ENCODE assay signal across 8 cellular contexts in genomic region chr7:24722386-24723177, GRCh38. TPM values are rescaled to one million over a fixed set of nuclear protein-coding genes. Genes with fewer than 3 reads are reported as not detected.
DNase-seq lines count a peak whose midpoint lies in the region; ATAC-seq, FAIRE-seq and TF ChIP-seq lines count a peak whose summit lies in the region.

No MANE protein-coding gene starts in this region.

- no peaks in the 10 kb centered on the region for H3K79me2 ChIP-seq in K562 (ENCODE audit: control insufficient read depth, insufficient read depth, low read length)

- peak; percentile 46 for DNase-seq in AG10803 (ENCODE audit: low read depth)
- DNase-seq in HT-29 (ENCODE audit: low spot score): peak; percentile 46
- DNase-seq in K562 (ENCODE audit: extremely low read depth in 1 of 4, low spot score in 3 of 4): peak in 1 of 4 experiments; percentile 36
- peak; percentile 79 for DNase-seq in left kidney (ENCODE audit: low read depth, low spot score)
- no peak for DNase-seq in NCI-H2196 (lab: John Stamatoyannopoulos, UW; ENCODE audit: unreplicated experiment)
- DNase-seq in activated gamma-delta T cell treated with Interleukin-2 at 50 U/mL for 16 hours: no peak
- DNase-seq in NCI-H774 (lab: John Stamatoyannopoulos, UW): no peak

- peaks cover 5 to 10% of the 10 kb centered on the region in 2 experiments; a peak in 4 of 5 replicates for H3K4me1 ChIP-seq in K562 (replicated peaks in 1 of 2; ENCODE audit: control insufficient read depth in 2 of 2, insufficient read depth in 2 of 2, low read length in 2 of 2)

- no peak overlapping the region; the same call in 1 of the 2 replicates for H3K4me2 ChIP-seq in K562 (ENCODE audit: insufficient read depth, low read length)

- 30% methylated on average over 16 of the region's 19 CpGs for WGBS in K562 (ENCODE audit: insufficient coverage, low coverage, missing lambda C conversion rate)

- ATAC-seq in K562: peak; percentile 79
- no peak for ATAC-seq in HG02763 (IDR thresholded peaks at IDR 0.05; ENCODE audit: unreplicated experiment)

- TF ChIP-seq CTCF in AG10803 (conservative IDR thresholded peaks at IDR 0.05; ENCODE audit: low read length): peak; percentile 50
- peak; percentile 55 to 63 (median 57); a peak in 5 of 6 replicates for TF ChIP-seq CTCF in K562 (IDR thresholded peaks at IDR 0.05 in 2 of 3, conservative IDR thresholded peaks at IDR 0.05 in 1 of 3; ENCODE audit: insufficient read depth in 2 of 3, low read depth in 1 of 3, low read length in 3 of 3)

- no peaks in the 10 kb centered on the region for H4K20me1 ChIP-seq in K562 (replicated peaks; ENCODE audit: control insufficient read depth, insufficient read depth, low read length)

- H3K9me3 ChIP-seq in K562 (replicated peaks; ENCODE audit: control insufficient read depth, insufficient read depth, low read depth, low read length): no peaks in the 10 kb centered on the region; the same call in 1 of the 2 replicates

- H3K27me3 ChIP-seq in K562 (ENCODE audit: control insufficient read depth in 2 of 2, insufficient read depth in 2 of 2, low read length in 2 of 2): peaks cover 0 to 7% of the 10 kb centered on the region in 2 experiments; a peak in 2 of 5 replicates

- no peak for TF ChIP-seq EP300 in K562 (IDR thresholded peaks at IDR 0.05; ENCODE audit: low read length)

- no peak for TF ChIP-seq POLR2A in K562 (conservative IDR thresholded peaks at IDR 0.05)

- H3K27ac ChIP-seq in K562 (ENCODE audit: extremely low read depth, low read depth, low read length): no peak overlapping the region

- no peaks in the 10 kb centered on the region for H3K9me1 ChIP-seq in K562 (ENCODE audit: control insufficient read depth, insufficient read depth, low read length)

- no peak for FAIRE-seq in K562 (lab: Jason Lieb, UNC)

- in situ Hi-C loops in K562 (cut with MboI): loop anchor here (10.0 kb wide), 1 partner anchor 372 kb away; no protein-coding TSS in a partner anchor

- no peak overlapping the region for H3K4me3 ChIP-seq in AG10803 (ENCODE audit: low read length)
- H3K4me3 ChIP-seq in K562: no peak overlapping the region

- no peak overlapping the region; a peak in 1 of 4 replicates for H3K9ac ChIP-seq in K562 (ENCODE audit: insufficient read depth in 1 of 2, low read depth in 2 of 2, low read length in 2 of 2)

- POLR2A ChIA-PET in K562 (lab: Yijun Ruan, JAX): interaction anchor here (0.6 kb wide), 2 partner anchors 1124 to 1175 kb away, joined by 3 read pairs; no protein-coding TSS in a partner anchor

- no peaks in the 10 kb centered on the region for H3K36me3 ChIP-seq in K562 (ENCODE audit: control insufficient read depth, insufficient read depth, low read length)

- BruUV-seq in K562 (replicated peaks; lab: Mats Ljungman, UMichigan): no TSS peak

- CTCF ChIA-PET in K562 (lab: Yijun Ruan, JAX; ENCODE audit: low intra/inter-chr PET ratio): no interaction called here

- intact Hi-C loops in K562 (cut with micrococcal nuclease): loop anchor here (10.0 kb wide), 2 partner anchors 72 to 372 kb away; no protein-coding TSS in a partner anchor

- no peak overlapping the region for H2AFZ ChIP-seq in K562 (ENCODE audit: low read depth, low read length)

- peak in 1 of 2 experiments; percentile 66; a peak in 2 of 4 replicates for TF ChIP-seq RAD21 in K562 (CRISPR knock-in tag; conservative IDR thresholded peaks at IDR 0.05 in 1 of 2, IDR thresholded peaks at IDR 0.05 in 1 of 2)

TF ChIP-seq in K562, 482 proteins besides CTCF, POLR2A, EP300 and RAD21:
- 0 out of 2 replicates have a peak, but pooled peaks have one; percentile 27 for TF ChIP-seq FOSL1 (tag; conservative IDR thresholded peaks at IDR 0.05)
- TF ChIP-seq, protein P1, sequence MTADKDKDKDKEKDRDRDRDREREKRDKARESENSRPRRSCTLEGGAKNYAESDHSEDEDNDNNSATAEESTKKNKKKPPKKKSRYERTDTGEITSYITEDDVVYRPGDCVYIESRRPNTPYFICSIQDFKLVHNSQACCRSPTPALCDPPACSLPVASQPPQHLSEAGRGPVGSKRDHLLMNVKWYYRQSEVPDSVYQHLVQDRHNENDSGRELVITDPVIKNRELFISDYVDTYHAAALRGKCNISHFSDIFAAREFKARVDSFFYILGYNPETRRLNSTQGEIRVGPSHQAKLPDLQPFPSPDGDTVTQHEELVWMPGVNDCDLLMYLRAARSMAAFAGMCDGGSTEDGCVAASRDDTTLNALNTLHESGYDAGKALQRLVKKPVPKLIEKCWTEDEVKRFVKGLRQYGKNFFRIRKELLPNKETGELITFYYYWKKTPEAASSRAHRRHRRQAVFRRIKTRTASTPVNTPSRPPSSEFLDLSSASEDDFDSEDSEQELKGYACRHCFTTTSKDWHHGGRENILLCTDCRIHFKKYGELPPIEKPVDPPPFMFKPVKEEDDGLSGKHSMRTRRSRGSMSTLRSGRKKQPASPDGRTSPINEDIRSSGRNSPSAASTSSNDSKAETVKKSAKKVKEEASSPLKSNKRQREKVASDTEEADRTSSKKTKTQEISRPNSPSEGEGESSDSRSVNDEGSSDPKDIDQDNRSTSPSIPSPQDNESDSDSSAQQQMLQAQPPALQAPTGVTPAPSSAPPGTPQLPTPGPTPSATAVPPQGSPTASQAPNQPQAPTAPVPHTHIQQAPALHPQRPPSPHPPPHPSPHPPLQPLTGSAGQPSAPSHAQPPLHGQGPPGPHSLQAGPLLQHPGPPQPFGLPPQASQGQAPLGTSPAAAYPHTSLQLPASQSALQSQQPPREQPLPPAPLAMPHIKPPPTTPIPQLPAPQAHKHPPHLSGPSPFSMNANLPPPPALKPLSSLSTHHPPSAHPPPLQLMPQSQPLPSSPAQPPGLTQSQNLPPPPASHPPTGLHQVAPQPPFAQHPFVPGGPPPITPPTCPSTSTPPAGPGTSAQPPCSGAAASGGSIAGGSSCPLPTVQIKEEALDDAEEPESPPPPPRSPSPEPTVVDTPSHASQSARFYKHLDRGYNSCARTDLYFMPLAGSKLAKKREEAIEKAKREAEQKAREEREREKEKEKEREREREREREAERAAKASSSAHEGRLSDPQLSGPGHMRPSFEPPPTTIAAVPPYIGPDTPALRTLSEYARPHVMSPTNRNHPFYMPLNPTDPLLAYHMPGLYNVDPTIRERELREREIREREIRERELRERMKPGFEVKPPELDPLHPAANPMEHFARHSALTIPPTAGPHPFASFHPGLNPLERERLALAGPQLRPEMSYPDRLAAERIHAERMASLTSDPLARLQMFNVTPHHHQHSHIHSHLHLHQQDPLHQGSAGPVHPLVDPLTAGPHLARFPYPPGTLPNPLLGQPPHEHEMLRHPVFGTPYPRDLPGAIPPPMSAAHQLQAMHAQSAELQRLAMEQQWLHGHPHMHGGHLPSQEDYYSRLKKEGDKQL (CRISPR knock-in tag; IDR thresholded peaks at IDR 0.05; ENCODE audit: borderline replicate concordance): no peak
- no peak for TF ChIP-seq MLX (CRISPR knock-in tag; conservative IDR thresholded peaks at IDR 0.05)
- TF ChIP-seq CTBP1 (IDR thresholded peaks at IDR 0.05; ENCODE audit: borderline replicate concordance): 0 out of 2 replicates have a peak, but pooled peaks have one; percentile 25
- TF ChIP-seq PRPF4 (IDR thresholded peaks at IDR 0.05; ENCODE audit: insufficient read depth, low read depth, low read length, poor library complexity, severe bottlenecking): no peak
- TF ChIP-seq SMC3 (conservative IDR thresholded peaks at IDR 0.05; ENCODE audit: insufficient read depth, low read depth, low read length): peak; percentile 31; the same call in 1 of the 2 replicates
- TF ChIP-seq JUND (IDR thresholded peaks at IDR 0.05; ENCODE audit: borderline replicate concordance, low read depth, low read length): 0 out of 2 replicates have a peak, but pooled peaks have one; percentile 9
- TF ChIP-seq JUND (tag; IDR thresholded peaks at IDR 0.05; ENCODE audit: borderline replicate concordance, low read depth, low read length): 0 out of 3 replicates have a peak, but pooled peaks have one; percentile 31
- peak in 1 of 2 experiments; percentile 11; a peak in 1 of 4 replicates for TF ChIP-seq RCOR1 (IDR thresholded peaks at IDR 0.05; ENCODE audit: borderline replicate concordance in 1 of 2, low read depth in 2 of 2, low read length in 2 of 2)
TF ChIP-seq in K562: peak in this region for 5.

RNA-seq across cellular contexts. Expression of gene GSDME, which starts 34.7 kb away (rescaled TPM):
- total RNA-seq in HT-29 (2014; rRNA removed; shearing (Covaris generic)): not detected in 2 replicates
- total RNA-seq in K562 (2011; cell fraction: chromatin; rRNA removed; ENCODE audit: low replicate concordance): 5.0 and 5.6 TPM in 2 replicates
- total RNA-seq in K562 (2011; cell fraction: nucleolus; rRNA removed): 2.1 and 2.7 TPM in 2 replicates
- total RNA-seq in K562 (2011; cell fraction: nucleoplasm; rRNA removed): 3.8 and 4.4 TPM in 2 replicates
- total RNA-seq in K562 (2014; rRNA removed) (1.2 and 1.3 TPM in 2 replicates), K562 (2014; rRNA removed; fragmentation: Illumina TruSeq; extraction: Trizol) (0.55 and 0.61 TPM in 2 replicates), K562 (2015; rRNA removed; fragmentation: Illumina TruSeq; extraction: Trizol) (0.45 and 0.62 TPM in 2 replicates), K562 (2021) (0.67 and 1.1 TPM in 2 replicates)
- polyA plus RNA-seq in K562 (2011; rRNA removed) (1.9 and 16.7 TPM in 2 replicates), K562 (2014; fragmentation: Illumina TruSeq; extraction: Trizol) (0.42 and 0.84 TPM in 2 replicates), K562 (2014; fragmentation: Nextera tagmentation; extraction: Ambion mirVana) (under 1 TPM; 0.37 to 0.43 TPM), K562 (2014; rRNA removed) (1.3 and 2.1 TPM in 2 replicates)
- 0.70 and 11.1 TPM in 2 replicates for polyA plus RNA-seq in K562 (2011; cell fraction: cytosol; rRNA removed)
- polyA plus RNA-seq in K562 (2011; cell fraction: nucleus; rRNA removed): 3.9 and 38.2 TPM in 2 replicates
- 3.9 and 12.2 TPM in 2 replicates for polyA plus RNA-seq in K562 (2012)
- 2.2 and 24.2 TPM in 2 replicates for polyA minus RNA-seq in K562 (2011; rRNA and poly(A)+ RNA removed)
- 0.95 and 7.7 TPM in 2 replicates for polyA minus RNA-seq in K562 (2011; cell fraction: cytosol; rRNA and poly(A)+ RNA removed)
- 1.3 and 25.1 TPM in 2 replicates for polyA minus RNA-seq in K562 (2011; cell fraction: nucleus; rRNA and poly(A)+ RNA removed)

Comparison
In these comparisons a context has a peak if more than half of its experiments do, and no peak if none do; other contexts are left out.
1. DNase-seq: peak in AG10803 (single experiment), HT-29 (single experiment) and left kidney (single experiment); none in NCI-H2196 (single experiment), activated gamma-delta T cell treated with Interleukin-2 at 50 U/mL for 16 hours (single experiment) and NCI-H774 (single experiment).